ENCODE assay signal across 9 cellular contexts in the genomic region with DNA sequence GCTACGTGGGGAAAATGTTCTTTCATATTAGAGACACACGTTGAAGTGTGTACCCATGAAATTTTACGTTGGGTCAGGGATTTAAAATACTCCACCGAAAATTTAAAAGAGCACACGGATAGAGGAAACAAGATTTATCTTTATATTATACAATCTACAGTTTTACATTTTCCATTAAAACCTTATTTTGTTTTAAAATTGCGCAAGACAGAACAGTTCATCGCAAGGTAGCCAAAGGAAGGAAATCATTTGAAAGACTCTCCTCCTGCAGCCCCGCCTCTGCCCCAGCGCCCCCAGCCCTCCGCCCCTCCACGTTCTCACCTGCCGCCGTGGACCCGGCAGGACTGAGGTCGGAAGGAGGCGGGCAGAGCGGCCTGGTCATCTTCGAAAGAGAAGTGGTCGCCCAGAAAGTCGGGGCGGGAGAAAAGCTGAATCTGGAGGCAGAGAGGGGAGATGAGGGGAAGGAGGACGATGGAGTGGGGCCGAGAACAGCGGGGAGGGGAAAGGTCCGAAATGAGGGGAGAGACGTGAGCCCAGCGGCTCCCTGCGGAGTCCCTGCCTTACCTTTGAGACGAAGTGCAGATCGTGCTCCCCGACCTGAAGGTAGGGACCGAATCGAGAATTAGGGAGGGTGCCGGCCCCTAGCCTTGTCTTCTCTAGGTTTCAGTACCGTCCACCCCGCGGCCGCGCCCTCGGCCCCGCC. TPM values are rescaled to one million over a fixed set of nuclear protein-coding genes. Genes with fewer than 3 reads are reported as not detected.
DNase-seq lines count a peak whose midpoint lies in the region; ATAC-seq, FAIRE-seq and TF ChIP-seq lines count a peak whose summit lies in the region.
"Had no signal": no experiment of that assay in that cellular context is flagged by ENCODE, and none has a peak within 500 bp of the region (broad histone marks: within the 10 kb centered on the region; RNA-seq: fewer than 3 reads in every experiment).

No MANE protein-coding gene starts in this region.

- intact Hi-C loops in kidney (cut with DNase I) = no loop called here

- H3K27me3 ChIP-seq in thymus (ENCODE audit: control insufficient read depth, insufficient read depth) = peaks cover 19% of the 10 kb centered on the region

- no peaks in the 10 kb centered on the region for H3K36me3 ChIP-seq in kidney (ENCODE audit: control insufficient read depth in 1 of 2, insufficient read depth in 2 of 2, low read length in 2 of 2)
- H3K36me3 ChIP-seq in thymus (ENCODE audit: control insufficient read depth, insufficient read depth) = no peaks in the 10 kb centered on the region

- H3K9me3 Mint-ChIP-seq in activated naive CD4-positive, alpha-beta T cell treated with anti-CD3 and anti-CD28 coated beads, Interleukin-2, amount 50 U/mL, for 24 hours = no peaks in the 10 kb centered on the region

- no peak overlapping the region for H3K27ac ChIP-seq in kidney (ENCODE audit: low read depth in 2 of 2, low read length in 2 of 2)
- no peak overlapping the region for H3K27ac ChIP-seq in thymus (ENCODE audit: low read depth)

- FAIRE-seq in kidney (lab: Jason Lieb, UNC) = no peak
- FAIRE-seq: endometrium had no signal

- no peaks in the 10 kb centered on the region for H3K36me3 Mint-ChIP-seq in activated naive CD4-positive, alpha-beta T cell treated with anti-CD3 and anti-CD28 coated beads, Interleukin-2, amount 50 U/mL, for 24 hours

- peak overlapping the region; percentile 4 for H3K27ac Mint-ChIP-seq in activated naive CD4-positive, alpha-beta T cell treated with anti-CD3 and anti-CD28 coated beads, Interleukin-2, amount 50 U/mL, for 24 hours

- H3K4me3 ChIP-seq in kidney (ENCODE audit: low read length in 2 of 2) (peak overlapping the region; percentile 68 to 79), thymus (ENCODE audit: low read length) (peak overlapping the region; percentile 49)

- no peaks in the 10 kb centered on the region for H3K27me3 Mint-ChIP-seq in activated naive CD4-positive, alpha-beta T cell treated with anti-CD3 and anti-CD28 coated beads, Interleukin-2, amount 50 U/mL, for 24 hours

- H3K4me1 ChIP-seq in kidney (ENCODE audit: control insufficient read depth in 1 of 2, insufficient read depth in 1 of 2, low read depth in 1 of 2, low read length in 2 of 2) (peaks cover 0 to 5% of the 10 kb centered on the region in 2 donors), thymus (ENCODE audit: control insufficient read depth, insufficient read depth, low read length) (peaks cover 5% of the 10 kb centered on the region)

- 3% methylated on average over 41 of the region's 41 CpGs for WGBS in thymus

- H3K9me3 ChIP-seq in kidney (ENCODE audit: control insufficient read depth in 1 of 2, low read length in 2 of 2) (no peaks in the 10 kb centered on the region), thymus (ENCODE audit: control insufficient read depth) (no peaks in the 10 kb centered on the region)

- peaks cover 10% of the 10 kb centered on the region for H3K4me1 Mint-ChIP-seq in activated naive CD4-positive, alpha-beta T cell treated with anti-CD3 and anti-CD28 coated beads, Interleukin-2, amount 50 U/mL, for 24 hours

- peak overlapping the region; percentile 90 for H3K4me3 Mint-ChIP-seq in activated naive CD4-positive, alpha-beta T cell treated with anti-CD3 and anti-CD28 coated beads, Interleukin-2, amount 50 U/mL, for 24 hours

- peak; percentile 23 for DNase-seq in stimulated activated CD4-positive, alpha-beta T cell treated with anti-CD3 and anti-CD28 coated beads, Interleukin-15, amount 100 ng/mL, for 24 hours
- DNase-seq in stimulated activated CD4-positive, alpha-beta T cell treated with anti-CD3 and anti-CD28 coated beads, Interleukin-4, amount 100 ng/mL, for 1 hour = no peak
- no peak for DNase-seq in kidney
- no peak for DNase-seq in DMS 273 (lab: John Stamatoyannopoulos, UW; ENCODE audit: unreplicated experiment)

- TF ChIP-seq CTCF in kidney (IDR thresholded peaks at IDR 0.05; ENCODE audit: borderline replicate concordance, extremely low read depth, insufficient read depth) = no peak

- ATAC-seq in HG02571 (IDR thresholded peaks at IDR 0.05; ENCODE audit: unreplicated experiment) (no peak), HG03354 (IDR thresholded peaks at IDR 0.05; ENCODE audit: poor library complexity, severe bottlenecking, unreplicated experiment) (no peak)

- H3K9ac ChIP-seq in kidney (ENCODE audit: low read length in 2 of 2) = no peak overlapping the region

RNA-seq across cellular contexts. Expression of a gene that starts 18.0 kb away (rescaled TPM):
- 2.2 TPM for total RNA-seq in kidney
- polyA plus RNA-seq in kidney (ENCODE audit: insufficient read depth, low read depth, low replicate concordance) = not detected
- 7.3 TPM for polyA plus RNA-seq in thymus

RNA-seq across cellular contexts. Expression of a gene that starts 18.2 kb away (rescaled TPM):
- total RNA-seq in kidney = 30.8 TPM
- polyA plus RNA-seq in kidney (ENCODE audit: insufficient read depth, low read depth, low replicate concordance) = 13.2 TPM
- 1,113 TPM for polyA plus RNA-seq in thymus

RNA-seq across cellular contexts. Expression of a gene that starts 29.5 kb away (rescaled TPM):
- 55.0 TPM for total RNA-seq in kidney
- polyA plus RNA-seq in kidney (ENCODE audit: insufficient read depth, low read depth, low replicate concordance) = 30.2 TPM
- 42.7 TPM for polyA plus RNA-seq in thymus

RNA-seq across cellular contexts. Expression of a gene that starts 36.6 kb away (rescaled TPM):
- 0.25 TPM for total RNA-seq in kidney
- polyA plus RNA-seq in kidney (ENCODE audit: insufficient read depth, low read depth, low replicate concordance) = not detected
- polyA plus RNA-seq in thymus = 2.1 TPM

RNA-seq across cellular contexts. Expression of a gene that starts 56.0 kb away (rescaled TPM):
- total RNA-seq in kidney = 140 TPM
- polyA plus RNA-seq in kidney (ENCODE audit: insufficient read depth, low read depth, low replicate concordance) (180 TPM), thymus (261 TPM)

Comparison
In these comparisons a context has a peak if more than half of its experiments do, and no peak if none do; other contexts are left out.
1. RNA of a gene that starts 18.2 kb away (polyA plus RNA-seq): 1,113 TPM in thymus (single experiment); 13.2 TPM in kidney (single experiment); every median in the first group is over 10 times any median in the second.